ENCODE assay signal across 8 cellular contexts in genomic region chr17:43779145-43780125, GRCh38. TPM values are rescaled to one million over a fixed set of nuclear protein-coding genes. Genes with fewer than 3 reads are reported as not detected.
DNase-seq lines count a peak whose midpoint lies in the region; ATAC-seq, FAIRE-seq and TF ChIP-seq lines count a peak whose summit lies in the region.

No MANE protein-coding gene starts in this region.

- peak; percentile 43 to 72 for DNase-seq in NCI-H526 (lab: John Stamatoyannopoulos, UW)
- no peak for DNase-seq in K562 (ENCODE audit: extremely low read depth in 1 of 4, low spot score in 3 of 4)
- DNase-seq in DMS114 treated with DMSO at 0.1 percent for 48 hours (lab: John Stamatoyannopoulos, UW; ENCODE audit: unreplicated experiment): no peak
- no peak for DNase-seq in frontal cortex (ENCODE audit: low spot score in 2 of 2)

- H3K9me1 ChIP-seq in K562 (ENCODE audit: control insufficient read depth, insufficient read depth, low read length): peaks cover 3% of the 10 kb centered on the region

- BruUV-seq in K562 (replicated peaks; lab: Mats Ljungman, UMichigan): no TSS peak

- H3K79me2 ChIP-seq in K562 (ENCODE audit: control insufficient read depth, insufficient read depth, low read length): no peaks in the 10 kb centered on the region

- intact Hi-C loops in K562 (cut with micrococcal nuclease): loop anchor here (2.0 kb wide), 1 partner anchor 67 kb away; the partner anchor contains the start of gene CD300LG

- H3K9ac ChIP-seq in K562 (ENCODE audit: insufficient read depth in 1 of 2, low read depth in 2 of 2, low read length in 2 of 2): peak overlapping the region; percentile 54 to 95; a peak in 3 of 4 replicates
- H3K9ac ChIP-seq in subcutaneous abdominal adipose tissue (ENCODE audit: low read length in 5 of 5): peak overlapping the region; percentile 10 to 96 (median 79)

- in situ Hi-C loops in K562 (cut with MboI): no loop called here

- ATAC-seq in GM18505 (IDR thresholded peaks at IDR 0.05; ENCODE audit: unreplicated experiment): peak; percentile 15
- ATAC-seq in K562: peak; percentile 66

- H4K20me1 ChIP-seq in K562 (replicated peaks; ENCODE audit: control insufficient read depth, insufficient read depth, low read length): no peaks in the 10 kb centered on the region

- H2AFZ ChIP-seq in K562 (ENCODE audit: low read depth, low read length): peak overlapping the region; percentile 95

- WGBS in K562 (ENCODE audit: insufficient coverage, low coverage, missing lambda C conversion rate): 2% methylated on average over 25 of the region's 26 CpGs

- peak; percentile 23 for FAIRE-seq in K562 (lab: Jason Lieb, UNC)
- no peak for FAIRE-seq in frontal cortex (lab: Jason Lieb, UNC)

- peak overlapping the region; percentile 84 for H3K4me2 ChIP-seq in K562 (ENCODE audit: insufficient read depth, low read length)

- H3K27ac ChIP-seq in 22Rv1 (peak overlapping the region; percentile 91), K562 (ENCODE audit: extremely low read depth, low read depth, low read length) (no peak overlapping the region), layer of hippocampus (ENCODE audit: low read depth, low read length) (peak overlapping the region; percentile 98), subcutaneous abdominal adipose tissue (ENCODE audit: low read depth, low read length) (peak overlapping the region; percentile 99)

- 0 out of 4 replicates have a peak, but pooled peaks of 1 of the 2 experiments have one; percentile 8 for TF ChIP-seq RAD21 in K562 (CRISPR knock-in tag; conservative IDR thresholded peaks at IDR 0.05 in 1 of 2, IDR thresholded peaks at IDR 0.05 in 1 of 2)

- TF ChIP-seq CTCF in 22Rv1 (IDR thresholded peaks at IDR 0.05) (no peak), K562 (IDR thresholded peaks at IDR 0.05 in 2 of 3, conservative IDR thresholded peaks at IDR 0.05 in 1 of 3; ENCODE audit: insufficient read depth in 2 of 3, low read depth in 1 of 3, low read length in 3 of 3) (peak in 2 of 3 experiments; percentile 22 to 36; a peak in 1 of 6 replicates)

- H3K4me3 ChIP-seq in K562 (peak overlapping the region; percentile 73), subcutaneous abdominal adipose tissue (ENCODE audit: low read depth in 1 of 5, low read length in 5 of 5) (peak overlapping the region; percentile 66 to 90 (median 79))

- CTCF ChIA-PET in K562 (lab: Yijun Ruan, JAX; ENCODE audit: low intra/inter-chr PET ratio): interaction anchor here (0.7 to 1.3 kb wide), 2 partner anchors 67 to 260 kb away, joined by 4 to 5 read pairs; no protein-coding TSS in a partner anchor

- peaks cover 27 to 45% of the 10 kb centered on the region in 2 experiments for H3K27me3 ChIP-seq in K562 (ENCODE audit: control insufficient read depth in 2 of 2, insufficient read depth in 2 of 2, low read length in 2 of 2)
- H3K27me3 ChIP-seq in layer of hippocampus (ENCODE audit: control insufficient read depth, insufficient read depth, low read length): no peaks in the 10 kb centered on the region
- H3K27me3 ChIP-seq in subcutaneous abdominal adipose tissue (ENCODE audit: control insufficient read depth in 5 of 5, insufficient read depth in 4 of 5, low read length in 5 of 5): no peaks in the 10 kb centered on the region

- no peak for TF ChIP-seq EP300 in K562 (IDR thresholded peaks at IDR 0.05; ENCODE audit: low read length)

- H3K4me1 ChIP-seq in K562 (replicated peaks in 1 of 2; ENCODE audit: control insufficient read depth in 2 of 2, insufficient read depth in 2 of 2, low read length in 2 of 2): peaks cover 7 to 20% of the 10 kb centered on the region in 2 experiments; a peak in 4 of 5 replicates
- peaks cover 0 to 43% (median 34%) of the 10 kb centered on the region in 5 donors for H3K4me1 ChIP-seq in subcutaneous abdominal adipose tissue (ENCODE audit: control insufficient read depth in 5 of 5, insufficient read depth in 5 of 5, low read length in 5 of 5)

- H3K36me3 ChIP-seq in K562 (ENCODE audit: control insufficient read depth, insufficient read depth, low read length) (peaks cover 11% of the 10 kb centered on the region; the same call in 1 of the 3 replicates), subcutaneous abdominal adipose tissue (ENCODE audit: control insufficient read depth in 5 of 5, insufficient read depth in 5 of 5, low read length in 5 of 5) (peaks cover 0 to 21% (median 10%) of the 10 kb centered on the region in 5 donors)

- H3K9me3 ChIP-seq in K562 (replicated peaks; ENCODE audit: control insufficient read depth, insufficient read depth, low read depth, low read length): no peaks in the 10 kb centered on the region
- no peaks in the 10 kb centered on the region for H3K9me3 ChIP-seq in subcutaneous abdominal adipose tissue (ENCODE audit: control insufficient read depth in 5 of 5, low read length in 5 of 5)

- TF ChIP-seq POLR2A in GM18505 (IDR thresholded peaks at IDR 0.05; ENCODE audit: borderline replicate concordance, extremely low read depth, insufficient read depth, insufficient read length): no peak
- TF ChIP-seq POLR2A in K562 (conservative IDR thresholded peaks at IDR 0.05): no peak

- POLR2A ChIA-PET in K562 (lab: Yijun Ruan, JAX): interaction anchor here (0.9 kb wide), 3 partner anchors 10 to 67 kb away, joined by 3 to 4 read pairs (median 3); no protein-coding TSS in a partner anchor

RNA-seq across cellular contexts. Expression of gene DUSP3, which starts 0.7 kb away (rescaled TPM):
- total RNA-seq in K562 (2011; cell fraction: chromatin; rRNA removed; ENCODE audit: low replicate concordance): 10.7 and 20.7 TPM in 2 replicates
- total RNA-seq in K562 (2011; cell fraction: nucleolus; rRNA removed): 17.7 and 19.6 TPM in 2 replicates
- total RNA-seq in K562 (2011; cell fraction: nucleoplasm; rRNA removed): 17.4 and 24.8 TPM in 2 replicates
- total RNA-seq in K562 (2014; rRNA removed) (9.4 and 13.2 TPM in 2 replicates), K562 (2014; rRNA removed; fragmentation: Illumina TruSeq; extraction: Trizol) (11.9 and 12.3 TPM in 2 replicates), K562 (2015; rRNA removed; fragmentation: Illumina TruSeq; extraction: Trizol) (13.3 and 15.4 TPM in 2 replicates), K562 (2021) (14.4 and 15.5 TPM in 2 replicates), frontal cortex (33.0 TPM)
- polyA plus RNA-seq in K562 (2011; rRNA removed) (19.8 and 20.2 TPM in 2 replicates), K562 (2014; fragmentation: Illumina TruSeq; extraction: Trizol) (13.2 and 13.6 TPM in 2 replicates), K562 (2014; fragmentation: Nextera tagmentation; extraction: Ambion mirVana) (1 to 10 TPM; 4.1 to 5.0 TPM), K562 (2014; rRNA removed) (11.9 and 13.1 TPM in 2 replicates)
- 20.3 and 21.1 TPM in 2 replicates for polyA plus RNA-seq in K562 (2011; cell fraction: cytosol; rRNA removed)
- polyA plus RNA-seq in K562 (2011; cell fraction: nucleus; rRNA removed): 22.7 and 23.3 TPM in 2 replicates
- 11.5 and 16.7 TPM in 2 replicates for polyA plus RNA-seq in K562 (2012)
- 14.9 and 15.9 TPM in 2 replicates for polyA minus RNA-seq in K562 (2011; rRNA and poly(A)+ RNA removed)
- 16.9 and 17.3 TPM in 2 replicates for polyA minus RNA-seq in K562 (2011; cell fraction: cytosol; rRNA and poly(A)+ RNA removed)
- polyA minus RNA-seq in K562 (2011; cell fraction: nucleus; rRNA and poly(A)+ RNA removed): 11.0 and 13.8 TPM in 2 replicates

RNA-seq across cellular contexts. Expression of gene CFAP97D1, which starts 0.8 kb away (rescaled TPM):
- 0.07 TPM in 1 of 2 replicates, not detected in the other for total RNA-seq in K562 (2011; cell fraction: chromatin; rRNA removed; ENCODE audit: low replicate concordance)
- total RNA-seq in K562 (2011; cell fraction: nucleolus; rRNA removed): not detected in 2 replicates
- total RNA-seq in K562 (2011; cell fraction: nucleoplasm; rRNA removed): not detected in 2 replicates
- total RNA-seq in K562 (2014; rRNA removed) (not detected in 2 replicates), K562 (2014; rRNA removed; fragmentation: Illumina TruSeq; extraction: Trizol) (not detected in 2 replicates), K562 (2015; rRNA removed; fragmentation: Illumina TruSeq; extraction: Trizol) (not detected in 2 replicates), K562 (2021) (not detected in 2 replicates), frontal cortex (not detected)
- polyA plus RNA-seq in K562 (2011; rRNA removed) (not detected in 2 replicates), K562 (2014; fragmentation: Illumina TruSeq; extraction: Trizol) (not detected in 2 replicates), K562 (2014; fragmentation: Nextera tagmentation; extraction: Ambion mirVana) (not detected), K562 (2014; rRNA removed) (not detected in 2 replicates)
- not detected in 2 replicates for polyA plus RNA-seq in K562 (2011; cell fraction: cytosol; rRNA removed)
- polyA plus RNA-seq in K562 (2011; cell fraction: nucleus; rRNA removed): not detected in 2 replicates
- 0.01 TPM in 1 of 2 replicates, not detected in the other for polyA plus RNA-seq in K562 (2012)
- 0.04 TPM in 1 of 2 replicates, not detected in the other for polyA minus RNA-seq in K562 (2011; rRNA and poly(A)+ RNA removed)
- polyA minus RNA-seq in K562 (2011; cell fraction: cytosol; rRNA and poly(A)+ RNA removed): not detected in 2 replicates
- polyA minus RNA-seq in K562 (2011; cell fraction: nucleus; rRNA and poly(A)+ RNA removed): not detected in 2 replicates

RNA-seq across cellular contexts. Expression of gene SOST, which starts 20.8 kb away (rescaled TPM):
- not detected in 2 replicates for total RNA-seq in K562 (2011; cell fraction: chromatin; rRNA removed; ENCODE audit: low replicate concordance)
- total RNA-seq in K562 (2011; cell fraction: nucleolus; rRNA removed): not detected in 2 replicates
- not detected in 2 replicates for total RNA-seq in K562 (2011; cell fraction: nucleoplasm; rRNA removed)
- total RNA-seq in K562 (2014; rRNA removed): not detected in 2 replicates
- not detected in 2 replicates for total RNA-seq in K562 (2014; rRNA removed; fragmentation: Illumina TruSeq; extraction: Trizol)
- not detected in 2 replicates for total RNA-seq in K562 (2015; rRNA removed; fragmentation: Illumina TruSeq; extraction: Trizol)
- not detected in 2 replicates for total RNA-seq in K562 (2021)
- polyA plus RNA-seq in K562 (2011; rRNA removed): not detected in 2 replicates
- not detected in 2 replicates for polyA plus RNA-seq in K562 (2011; cell fraction: cytosol; rRNA removed)
- not detected in 2 replicates for polyA plus RNA-seq in K562 (2011; cell fraction: nucleus; rRNA removed)
- 0.06 TPM in 1 of 2 replicates, not detected in the other for polyA plus RNA-seq in K562 (2012)
- polyA plus RNA-seq in K562 (2014; fragmentation: Illumina TruSeq; extraction: Trizol): not detected in 2 replicates
- polyA plus RNA-seq in K562 (2014; fragmentation: Nextera tagmentation; extraction: Ambion mirVana): not detected
- polyA plus RNA-seq in K562 (2014; rRNA removed): not detected in 2 replicates
- not detected in 2 replicates for polyA minus RNA-seq in K562 (2011; rRNA and poly(A)+ RNA removed)
- polyA minus RNA-seq in K562 (2011; cell fraction: cytosol; rRNA and poly(A)+ RNA removed): not detected in 2 replicates
- polyA minus RNA-seq in K562 (2011; cell fraction: nucleus; rRNA and poly(A)+ RNA removed): not detected in 2 replicates
- not detected for total RNA-seq in frontal cortex

RNA-seq across cellular contexts. Expression of gene MPP3, which starts 53.5 kb away (rescaled TPM):
- total RNA-seq in K562 (2011; cell fraction: chromatin; rRNA removed; ENCODE audit: low replicate concordance): 39.6 and 62.5 TPM in 2 replicates
- 26.3 and 31.2 TPM in 2 replicates for total RNA-seq in K562 (2011; cell fraction: nucleolus; rRNA removed)
- 35.3 and 39.0 TPM in 2 replicates for total RNA-seq in K562 (2011; cell fraction: nucleoplasm; rRNA removed)
- total RNA-seq in K562 (2014; rRNA removed): 6.0 and 10.4 TPM in 2 replicates
- total RNA-seq in K562 (2014; rRNA removed; fragmentation: Illumina TruSeq; extraction: Trizol): 3.1 TPM in 2 replicates
- 2.2 and 2.9 TPM in 2 replicates for total RNA-seq in K562 (2015; rRNA removed; fragmentation: Illumina TruSeq; extraction: Trizol)
- total RNA-seq in K562 (2021): 5.1 and 5.9 TPM in 2 replicates
- polyA plus RNA-seq in K562 (2011; rRNA removed): 5.3 and 6.2 TPM in 2 replicates
- polyA plus RNA-seq in K562 (2011; cell fraction: cytosol; rRNA removed): 4.4 and 7.6 TPM in 2 replicates
- polyA plus RNA-seq in K562 (2011; cell fraction: nucleus; rRNA removed): 21.3 and 32.5 TPM in 2 replicates
- polyA plus RNA-seq in K562 (2012): 2.0 and 2.7 TPM in 2 replicates
- 4.1 and 4.5 TPM in 2 replicates for polyA plus RNA-seq in K562 (2014; fragmentation: Illumina TruSeq; extraction: Trizol)
- 1 to 10 TPM in 1 of 2 experiments, under 1 TPM in 1; 0.41 to 1.1 TPM for polyA plus RNA-seq in K562 (2014; fragmentation: Nextera tagmentation; extraction: Ambion mirVana)
- polyA plus RNA-seq in K562 (2014; rRNA removed): 5.3 and 5.4 TPM in 2 replicates
- 3.9 and 7.3 TPM in 2 replicates for polyA minus RNA-seq in K562 (2011; rRNA and poly(A)+ RNA removed)
- 3.1 and 5.0 TPM in 2 replicates for polyA minus RNA-seq in K562 (2011; cell fraction: cytosol; rRNA and poly(A)+ RNA removed)
- 8.9 and 9.3 TPM in 2 replicates for polyA minus RNA-seq in K562 (2011; cell fraction: nucleus; rRNA and poly(A)+ RNA removed)
- 36.7 TPM for total RNA-seq in frontal cortex

Comparison
In these comparisons a context has a peak if more than half of its experiments do, and no peak if none do; other contexts are left out.
1. DNase-seq: peak in NCI-H526 (2 of 2); none in K562 (0 of 4), DMS114 treated with DMSO at 0.1 percent for 48 hours (single experiment) and frontal cortex (0 of 2).